ENCODE assay signal across 10 cellular contexts in the genomic region with DNA sequence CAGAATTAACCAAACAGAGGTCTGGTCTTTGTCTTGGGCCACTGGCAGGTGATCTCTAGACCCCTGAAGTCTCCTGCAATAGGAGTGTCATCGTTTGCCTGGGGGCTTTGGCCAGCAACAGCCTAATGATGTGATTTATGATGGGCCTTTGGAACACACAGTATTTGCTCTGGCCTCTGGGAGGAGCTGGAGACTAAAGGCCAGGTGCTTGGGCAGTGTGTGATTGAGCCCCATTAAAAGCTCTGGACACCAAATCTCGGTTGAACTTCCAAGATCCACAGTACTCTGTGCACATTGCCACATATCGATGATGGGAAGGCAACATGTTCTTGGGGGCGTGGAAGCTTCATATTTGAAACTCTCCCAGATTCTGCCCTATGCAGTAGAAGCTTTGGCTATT. TPM values are rescaled to one million over a fixed set of nuclear protein-coding genes. Genes with fewer than 3 reads are reported as not detected.
DNase-seq lines count a peak whose midpoint lies in the region; ATAC-seq and TF ChIP-seq lines count a peak whose summit lies in the region.
"Had no signal": no experiment of that assay in that cellular context is flagged by ENCODE, and none has a peak within 500 bp of the region (broad histone marks: within the 10 kb centered on the region; RNA-seq: fewer than 3 reads in every experiment).

No MANE protein-coding gene starts in this region.

- peaks cover 3% of the 10 kb centered on the region for H3K27me3 ChIP-seq in Panc1 (ENCODE audit: control insufficient read depth, insufficient read depth, low read length)

- in situ Hi-C loops in Panc1 (cut with HindIII; ENCODE audit: low pct_unique_long_range_greater_than_20kb, low sequenced_read_pairs): no loop called here

- no peaks in the 10 kb centered on the region for H3K4me1 ChIP-seq in Panc1 (ENCODE audit: control insufficient read depth, insufficient read depth, low read length)

- no peak overlapping the region for H3K27ac ChIP-seq in Panc1 (ENCODE audit: low read length)
- peak overlapping the region; percentile 26 for H3K27ac ChIP-seq in substantia nigra (ENCODE audit: low read depth, low read length, poor library complexity, severe bottlenecking)

- POLR2A ChIA-PET in Panc1 (lab: Charles Lee): no interaction called here

- DNase-seq in NCI-H146 (lab: John Stamatoyannopoulos, UW): peak; percentile 35
- DNase-seq in NCI-H146 treated with DMSO at 0.1 percent for 48 hours (lab: John Stamatoyannopoulos, UW; ENCODE audit: unreplicated experiment): no peak
- no peak for DNase-seq in Panc1 (ENCODE audit: low read depth, low spot score)
- no peak for DNase-seq in left cardiac atrium
- DNase-seq in substantia nigra (lab: John Stamatoyannopoulos, UW): no peak
- DNase-seq in activated T-helper 2 cell treated with anti-CD3 and anti-CD28 coated beads, Interferon-gamma antibody, Interleukin-2, Interleukin-4, amounts not matched to agents 10 μg/mL and 5 μg/mL and 100 μg/mL, durations not matched to agents 14 hours and 24 hours and 36 hours (ENCODE audit: low spot score): no peak
- no peak for DNase-seq in putamen (ENCODE audit: low spot score)
- DNase-seq: NCI-H1436 treated with DMSO at 0.1 percent for 48 hours; stimulated activated CD4-positive, alpha-beta T cell treated with anti-CD3 and anti-CD28 coated beads, Interleukin-4, amount 100 ng/mL, for 24 hours had no signal

- no peaks in the 10 kb centered on the region; the same call in 1 of the 2 replicates for H3K36me3 ChIP-seq in Panc1 (ENCODE audit: control insufficient read depth, insufficient read depth, low read length)

- no peak overlapping the region for H3K4me3 Mint-ChIP-seq in activated T-helper 2 cell treated with anti-CD3 and anti-CD28 coated beads, Interferon-gamma antibody, Interleukin-2, Interleukin-4, amounts not matched to agents 10 μg/mL and 5 μg/mL and 100 μg/mL, durations not matched to agents 14 hours and 24 hours and 36 hours (ENCODE audit: low read depth)

- intact Hi-C loops in Panc1 (cut with micrococcal nuclease; ENCODE audit: unreplicated experiment) (no loop called here), left cardiac atrium (cut with DNase I) (no loop called here)
- intact Hi-C loops in activated T-helper 2 cell treated with anti-CD3 and anti-CD28 coated beads, Interferon-gamma antibody, Interleukin-2, Interleukin-4, amounts not matched to agents 10 μg/mL and 5 μg/mL and 100 μg/mL, durations not matched to agents 14 hours and 24 hours and 36 hours (cut with micrococcal nuclease): no loop called here

- H3K36me3 Mint-ChIP-seq in activated T-helper 2 cell treated with anti-CD3 and anti-CD28 coated beads, Interferon-gamma antibody, Interleukin-2, Interleukin-4, amounts not matched to agents 10 μg/mL and 5 μg/mL and 100 μg/mL, durations not matched to agents 14 hours and 24 hours and 36 hours (ENCODE audit: low read depth): no peaks in the 10 kb centered on the region

- peak; percentile 35 for TF ChIP-seq CTCF in Panc1 (IDR thresholded peaks at IDR 0.05)

- H3K27me3 Mint-ChIP-seq in activated T-helper 2 cell treated with anti-CD3 and anti-CD28 coated beads, Interferon-gamma antibody, Interleukin-2, Interleukin-4, amounts not matched to agents 10 μg/mL and 5 μg/mL and 100 μg/mL, durations not matched to agents 14 hours and 24 hours and 36 hours (ENCODE audit: low read depth): peaks cover 18% of the 10 kb centered on the region

- H3K9me3 ChIP-seq in Panc1 (ENCODE audit: control insufficient read depth, insufficient read depth, low read depth, low read length): no peaks in the 10 kb centered on the region

- H3K9me3 Mint-ChIP-seq in activated T-helper 2 cell treated with anti-CD3 and anti-CD28 coated beads, Interferon-gamma antibody, Interleukin-2, Interleukin-4, amounts not matched to agents 10 μg/mL and 5 μg/mL and 100 μg/mL, durations not matched to agents 14 hours and 24 hours and 36 hours: no peaks in the 10 kb centered on the region

- no TSS peak for BruUV-seq in Panc1 (replicated peaks; lab: Mats Ljungman, UMichigan)

- CTCF ChIA-PET in Panc1 (lab: Charles Lee): interaction anchor here (0.6 kb wide), 1 partner anchor 13 kb away, joined by 3 read pairs; no protein-coding TSS in a partner anchor

- no peak overlapping the region for H3K4me3 ChIP-seq in Panc1 (ENCODE audit: low read depth in 2 of 2, low read length in 2 of 2)

- no peaks in the 10 kb centered on the region for H3K4me1 Mint-ChIP-seq in activated T-helper 2 cell treated with anti-CD3 and anti-CD28 coated beads, Interferon-gamma antibody, Interleukin-2, Interleukin-4, amounts not matched to agents 10 μg/mL and 5 μg/mL and 100 μg/mL, durations not matched to agents 14 hours and 24 hours and 36 hours (ENCODE audit: low read depth)

- ATAC-seq in Panc1 (0 out of 2 replicates have a peak, but pooled peaks have one; percentile 65), left cardiac atrium (peak; percentile 71 to 76), GM18517 (IDR thresholded peaks at IDR 0.05; ENCODE audit: unreplicated experiment) (no peak)

- no peak overlapping the region for H3K27ac Mint-ChIP-seq in activated T-helper 2 cell treated with anti-CD3 and anti-CD28 coated beads, Interferon-gamma antibody, Interleukin-2, Interleukin-4, amounts not matched to agents 10 μg/mL and 5 μg/mL and 100 μg/mL, durations not matched to agents 14 hours and 24 hours and 36 hours

RNA-seq across cellular contexts. Expression of a gene that starts 32.0 kb away (rescaled TPM):
- total RNA-seq in Panc1 (2021; ENCODE audit: unreplicated experiment) (0.21 TPM), left cardiac atrium (1 to 10 TPM; 3.5 to 6.5 TPM)
- polyA plus RNA-seq in Panc1 (2012; ENCODE audit: insufficient read length): 0.67 TPM
- total RNA-seq in activated T-helper 2 cell treated with anti-CD3 and anti-CD28 coated beads, Interferon-gamma antibody, Interleukin-2, Interleukin-4, amounts not matched to agents 10 μg/mL and 5 μg/mL and 100 μg/mL, durations not matched to agents 14 hours and 24 hours and 36 hours: 0.34 and 0.41 TPM in 2 replicates
